8 cellular contexts compared by ENCODE assay signal in the genomic region with DNA sequence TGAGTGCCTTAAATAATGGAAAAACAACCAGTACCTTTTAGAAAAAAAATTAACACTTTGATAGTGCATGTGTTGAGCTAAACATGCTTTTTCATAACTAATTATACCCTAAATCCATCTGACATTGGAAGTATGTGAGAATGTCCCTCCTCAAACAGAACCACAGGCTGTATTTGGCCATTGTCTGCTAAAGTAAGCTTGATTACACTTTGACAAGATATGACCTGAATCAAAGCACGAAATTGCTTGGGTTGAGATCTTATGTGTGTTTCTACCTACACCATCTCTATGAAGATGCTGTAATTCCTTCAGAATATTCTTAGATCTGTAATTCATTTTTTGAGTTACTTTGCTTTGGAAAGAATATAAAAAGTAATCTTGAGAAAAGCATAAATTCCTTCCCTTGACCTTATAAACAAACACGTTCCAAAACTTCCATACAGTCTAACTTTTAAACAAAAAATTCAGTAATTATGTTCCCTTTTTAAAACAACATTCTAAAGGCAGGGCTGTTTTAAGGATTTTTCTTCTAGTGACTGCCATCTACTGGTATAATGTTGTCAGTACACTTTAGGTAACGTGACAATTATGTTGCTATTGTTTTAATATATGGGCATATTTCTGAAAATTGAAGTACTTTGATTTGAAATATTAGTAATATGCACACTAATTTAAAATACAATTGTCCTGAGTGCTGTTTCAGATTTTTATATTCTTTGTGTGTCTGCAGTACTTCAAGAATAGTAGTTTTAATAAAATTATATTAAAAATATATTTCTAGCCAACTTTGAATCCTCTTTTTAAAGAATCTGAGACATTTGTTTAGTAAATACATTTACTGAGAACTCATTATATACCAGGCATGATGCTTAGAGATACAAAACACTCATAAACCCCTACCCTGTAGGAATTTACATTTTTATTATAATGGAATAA. TPM values are rescaled to one million over a fixed set of nuclear protein-coding genes. Genes with fewer than 3 reads are reported as not detected.
DNase-seq lines count a peak whose midpoint lies in the region; ATAC-seq, FAIRE-seq and TF ChIP-seq lines count a peak whose summit lies in the region.

No MANE protein-coding gene starts in this region.

- H3K4me3 ChIP-seq in BJ (ENCODE audit: low read depth, low read length) (no peak overlapping the region), kidney (ENCODE audit: low read length in 2 of 2) (no peak overlapping the region), aorta (ENCODE audit: low read length in 2 of 2) (no peak overlapping the region)

- H3K36me3 ChIP-seq in BJ (ENCODE audit: control insufficient read depth, insufficient read depth, low read length) (no peaks in the 10 kb centered on the region), kidney (ENCODE audit: control insufficient read depth in 1 of 2, insufficient read depth in 2 of 2, low read length in 2 of 2) (no peaks in the 10 kb centered on the region), aorta (ENCODE audit: control insufficient read depth in 1 of 2, insufficient read depth in 2 of 2, low read length in 1 of 2) (no peaks in the 10 kb centered on the region)

- WGBS in aorta, 2 donors = 6 to 8% methylated on average over 3 of the region's 3 CpGs

- peak; percentile 98 for FAIRE-seq in kidney (lab: Jason Lieb, UNC)

- intact Hi-C loops in kidney (cut with DNase I) (loop anchor here (10.0 kb wide), 1 partner anchor 225 kb away; no protein-coding TSS in a partner anchor), aorta (cut with DNase I) (no loop called here)

- DNase-seq in BJ (ENCODE audit: low read depth) (peak; percentile 19), NAMALWA (ENCODE audit: low spot score) (peak; percentile 70), amniotic stem cell (lab: John Stamatoyannopoulos, UW) (peak; percentile 2), kidney (no peak), aorta (no peak)

- POLR2A ChIA-PET in BJ (lab: Charles Lee) = no interaction called here

- peak; percentile 74 for ATAC-seq in GM19455 (IDR thresholded peaks at IDR 0.05; ENCODE audit: unreplicated experiment)
- ATAC-seq in aorta (ENCODE audit: low FRiP score) = peak; percentile 71
- no peak for ATAC-seq in esophagus mucosa
- no peak for ATAC-seq in GM21619 (IDR thresholded peaks at IDR 0.05; ENCODE audit: unreplicated experiment)

- no peak overlapping the region for H3K27ac ChIP-seq in kidney (ENCODE audit: low read depth in 2 of 2, low read length in 2 of 2)
- no peak overlapping the region for H3K27ac ChIP-seq in aorta (ENCODE audit: low read depth in 1 of 2, low read length in 2 of 2)

- CTCF ChIA-PET in BJ (lab: Yijun Ruan, JAX) = interaction anchor here (0.7 to 1.7 kb wide), 14 partner anchors 8 to 571 kb away, joined by 3 to 19 read pairs (median 4); no protein-coding TSS in a partner anchor

- TF ChIP-seq CTCF in BJ (IDR thresholded peaks at IDR 0.05; ENCODE audit: insufficient read depth, low read depth, low read length) (peak; percentile 49), kidney (IDR thresholded peaks at IDR 0.05; ENCODE audit: borderline replicate concordance, extremely low read depth, insufficient read depth) (peak; percentile 60)

- no peaks in the 10 kb centered on the region for H3K27me3 ChIP-seq in BJ (ENCODE audit: control insufficient read depth, insufficient read depth, low read length)
- H3K27me3 ChIP-seq in aorta (ENCODE audit: control insufficient read depth in 1 of 2, insufficient read depth in 2 of 2, low read length in 1 of 2) = no peaks in the 10 kb centered on the region

- H3K9ac ChIP-seq in kidney (ENCODE audit: low read length in 2 of 2) = no peak overlapping the region

- no peaks in the 10 kb centered on the region for H3K4me1 ChIP-seq in kidney (ENCODE audit: control insufficient read depth in 1 of 2, insufficient read depth in 1 of 2, low read depth in 1 of 2, low read length in 2 of 2)
- H3K4me1 ChIP-seq in aorta (ENCODE audit: control insufficient read depth in 1 of 2, insufficient read depth in 2 of 2, low read length in 2 of 2) = no peaks in the 10 kb centered on the region

- H3K9me3 ChIP-seq in kidney (ENCODE audit: control insufficient read depth in 1 of 2, low read length in 2 of 2) (no peaks in the 10 kb centered on the region), aorta (ENCODE audit: control insufficient read depth, low read length) (no peaks in the 10 kb centered on the region)

RNA-seq across cellular contexts. Expression of a gene that starts 20.9 kb away (rescaled TPM):
- polyA plus RNA-seq in BJ (2011; rRNA removed) (0.34 and 1.2 TPM in 2 replicates), kidney (ENCODE audit: insufficient read depth, low read depth, low replicate concordance) (6.7 TPM), aorta (10 to 100 TPM in 1 of 2 donors, 1 to 10 TPM in 1; 4.4 to 12.8 TPM)
- polyA minus RNA-seq in BJ (2011; rRNA and poly(A)+ RNA removed) = 0.31 and 1.2 TPM in 2 replicates
- total RNA-seq in kidney (10.0 TPM), aorta (100 to 1,000 TPM; 114 to 138 TPM), esophagus mucosa (4.2 TPM)

Comparison
In these comparisons a context has a peak if more than half of its experiments do, and no peak if none do; other contexts are left out.
1. DNase-seq: peak in BJ (single experiment), NAMALWA (single experiment) and amniotic stem cell (single experiment); none in kidney (single experiment) and aorta (0 of 2).
2. ATAC-seq: peak in GM19455 (single experiment) and aorta (single experiment); none in esophagus mucosa (single experiment) and GM21619 (single experiment).
3. RNA of a gene that starts 20.9 kb away (total RNA-seq): 114 to 138 TPM in aorta; 10.0 TPM in kidney (single experiment) and 4.2 TPM in esophagus mucosa (single experiment); every median in the first group is over 10 times any median in the second.